In genomic region chr9:112348993-112349333, GRCh38 we compare ENCODE assay signal across 11 cellular contexts. TPM values are rescaled to one million over a fixed set of nuclear protein-coding genes. Genes with fewer than 3 reads are reported as not detected.
DNase-seq lines count a peak whose midpoint lies in the region; ATAC-seq and TF ChIP-seq lines count a peak whose summit lies in the region.
"Had no signal": no experiment of that assay in that cellular context is flagged by ENCODE, and none has a peak within 500 bp of the region (broad histone marks: within the 10 kb centered on the region; RNA-seq: fewer than 3 reads in every experiment).

No MANE protein-coding gene starts in this region.

- no peaks in the 10 kb centered on the region for H3K27me3 Mint-ChIP-seq in activated T-cell treated with anti-CD3 and anti-CD28 coated beads, Interleukin-2, amount 50 U/mL, for 72 hours (ENCODE audit: low read depth)

- no peak for DNase-seq in activated T-cell treated with anti-CD3 and anti-CD28 coated beads, Interleukin-2, amount 50 U/mL, for 72 hours
- DNase-seq in activated T-cell treated with anti-CD3 and anti-CD28 coated beads, Interleukin-2, amount 50 U/mL, for 1 hour = no peak
- DNase-seq in brain microvascular endothelial cell (no peak), tibial artery (no peak), ACHN (no peak), cortex of kidney (lab: John Stamatoyannopoulos, UW) (no peak)
- DNase-seq: NCI-H187 treated with DMSO at 0.1 percent for 48 hours had no signal

- in situ Hi-C loops in brain microvascular endothelial cell (cut with HindIII; ENCODE audit: low pct_ligation_motif_present, low sequenced_read_pairs) = no loop called here
- in situ Hi-C loops in ACHN (cut with HindIII; ENCODE audit: low pct_ligation_motif_present, low pct_unique_long_range_greater_than_20kb, low sequenced_read_pairs) = no loop called here

- H3K36me3 Mint-ChIP-seq in activated T-cell treated with anti-CD3 and anti-CD28 coated beads, Interleukin-2, amount 50 U/mL, for 72 hours (ENCODE audit: insufficient read depth in 2 of 2) = no peaks in the 10 kb centered on the region

- H3K27ac Mint-ChIP-seq in activated T-cell treated with anti-CD3 and anti-CD28 coated beads, Interleukin-2, amount 50 U/mL, for 72 hours = no peak overlapping the region

- TF ChIP-seq RAD21 in liver (IDR thresholded peaks at IDR 0.05) = no peak

- peak overlapping the region in 1 of 2 donors; percentile 7 for H3K9ac ChIP-seq in liver (ENCODE audit: low read depth in 1 of 2, low read length in 2 of 2)
- H3K9ac ChIP-seq: BLaER1 had no signal

- no peak overlapping the region for H3K27ac ChIP-seq in brain microvascular endothelial cell
- H3K27ac ChIP-seq in liver (ENCODE audit: low read depth in 1 of 2, low read length in 2 of 2) = peak overlapping the region; percentile 39 to 77
- H3K27ac ChIP-seq in tibial artery = no peak overlapping the region
- H3K27ac ChIP-seq: BLaER1, cardiac muscle cell had no signal

- peaks cover 5 to 36% (median 20%) of the 10 kb centered on the region in 4 donors for H3K4me1 ChIP-seq in liver (ENCODE audit: control insufficient read depth in 4 of 4, insufficient read depth in 4 of 4, low read length in 3 of 4)
- peaks cover 0 to 4% (median 0%) of the 10 kb centered on the region in 4 donors for H3K4me1 ChIP-seq in tibial artery
- H3K4me1 ChIP-seq: BLaER1 had no signal

- H3K4me1 Mint-ChIP-seq in activated T-cell treated with anti-CD3 and anti-CD28 coated beads, Interleukin-2, amount 50 U/mL, for 72 hours (ENCODE audit: low read depth) = peaks cover 22% of the 10 kb centered on the region

- no peak for TF ChIP-seq CTCF in brain microvascular endothelial cell (IDR thresholded peaks at IDR 0.05; ENCODE audit: low read depth, low read length, missing control alignments)
- no peak for TF ChIP-seq CTCF in liver (IDR thresholded peaks at IDR 0.05; ENCODE audit: low read depth, low read length, missing input control)
- no peak for TF ChIP-seq CTCF in tibial artery (IDR thresholded peaks at IDR 0.05)

- H3K27me3 ChIP-seq in brain microvascular endothelial cell (replicated peaks) = no peaks in the 10 kb centered on the region
- no peaks in the 10 kb centered on the region for H3K27me3 ChIP-seq in liver (ENCODE audit: control insufficient read depth in 4 of 4, insufficient read depth in 4 of 4, low read length in 3 of 4)
- peaks cover 0 to 4% of the 10 kb centered on the region in 2 donors for H3K27me3 ChIP-seq in tibial artery
- H3K27me3 ChIP-seq: BLaER1, cardiac muscle cell had no signal

- H3K4me3 Mint-ChIP-seq in activated T-cell treated with anti-CD3 and anti-CD28 coated beads, Interleukin-2, amount 50 U/mL, for 72 hours = peak overlapping the region; percentile 77 to 80

- H3K9me3 ChIP-seq in liver (ENCODE audit: control insufficient read depth in 4 of 4, low read length in 3 of 4) (no peaks in the 10 kb centered on the region), tibial artery (no peaks in the 10 kb centered on the region)
- H3K9me3 ChIP-seq: BLaER1 had no signal

- WGBS in liver = 68% methylated on average over 4 of the region's 4 CpGs

- no peaks in the 10 kb centered on the region for H3K9me3 Mint-ChIP-seq in activated T-cell treated with anti-CD3 and anti-CD28 coated beads, Interleukin-2, amount 50 U/mL, for 72 hours

- intact Hi-C loops in tibial artery (cut with DNase I; ENCODE audit: low total_unique reads) = no loop called here

- peak in 1 of 2 donors; percentile 24 for ATAC-seq in activated T-cell treated with anti-CD3 and anti-CD28 coated beads, Interleukin-2, amount 50 U/mL, for 72 hours (replicated peaks in 1 of 2)
- ATAC-seq in GM21619 (IDR thresholded peaks at IDR 0.05; ENCODE audit: unreplicated experiment) = no peak

- H3K36me3 ChIP-seq in brain microvascular endothelial cell (replicated peaks) (no peaks in the 10 kb centered on the region), liver (ENCODE audit: control insufficient read depth in 4 of 4, insufficient read depth in 3 of 4, low read depth in 1 of 4, low read length in 3 of 4) (no peaks in the 10 kb centered on the region), tibial artery (no peaks in the 10 kb centered on the region)
- H3K36me3 ChIP-seq: BLaER1, cardiac muscle cell had no signal

- H3K4me3 ChIP-seq in brain microvascular endothelial cell (ENCODE audit: low read depth, low read length) (peak overlapping the region; percentile 59), liver (ENCODE audit: low read depth in 1 of 3, low read length in 3 of 3) (peak overlapping the region in 1 of 3 donors; percentile 48), tibial artery (peak overlapping the region; percentile 40 to 47)
- H3K4me3 ChIP-seq: BLaER1 had no signal

TF ChIP-seq in liver, 16 proteins besides CTCF, POLR2A, EP300 and RAD21:
- no peak for TF ChIP-seq ATF3 (IDR thresholded peaks at IDR 0.05)
- TF ChIP-seq JUND (IDR thresholded peaks at IDR 0.05) = no peak
- TF ChIP-seq HNF4A (conservative IDR thresholded peaks at IDR 0.05) = no peak
- no peak for TF ChIP-seq HNF4G (IDR thresholded peaks at IDR 0.05)
- no peak for TF ChIP-seq MAX (IDR thresholded peaks at IDR 0.05)
TF ChIP-seq in liver: peak in this region for 0.

RNA-seq across cellular contexts. Expression of gene PTBP3, which starts 15.5 kb away (rescaled TPM):
- 100 to 1,000 TPM; 125 to 138 TPM for total RNA-seq in activated T-cell treated with anti-CD3 and anti-CD28 coated beads, Interleukin-2, amount 50 U/mL, for 72 hours
- 10 to 100 TPM; 11.8 to 34.1 TPM for total RNA-seq in liver
- polyA plus RNA-seq in liver = 1 to 10 TPM; 4.3 to 6.7 TPM

RNA-seq across cellular contexts. Expression of gene HSDL2, which starts 30.9 kb away (rescaled TPM):
- total RNA-seq in activated T-cell treated with anti-CD3 and anti-CD28 coated beads, Interleukin-2, amount 50 U/mL, for 72 hours = 10 to 100 TPM; 27.3 to 33.1 TPM
- 100 to 1,000 TPM in 1 of 2 donors, 10 to 100 TPM in 1; 26.1 to 135 TPM for total RNA-seq in liver
- 10 to 100 TPM; 72.2 to 86.9 TPM for polyA plus RNA-seq in liver

Comparison
In these comparisons a context has a peak if more than half of its experiments do, and no peak if none do; other contexts are left out.
1. H3K27ac ChIP-seq: peak in liver (2 of 2); none in brain microvascular endothelial cell (single experiment) and tibial artery (0 of 2).